Comparison of ENCODE assay signal across 20 cellular contexts in the genomic region with DNA sequence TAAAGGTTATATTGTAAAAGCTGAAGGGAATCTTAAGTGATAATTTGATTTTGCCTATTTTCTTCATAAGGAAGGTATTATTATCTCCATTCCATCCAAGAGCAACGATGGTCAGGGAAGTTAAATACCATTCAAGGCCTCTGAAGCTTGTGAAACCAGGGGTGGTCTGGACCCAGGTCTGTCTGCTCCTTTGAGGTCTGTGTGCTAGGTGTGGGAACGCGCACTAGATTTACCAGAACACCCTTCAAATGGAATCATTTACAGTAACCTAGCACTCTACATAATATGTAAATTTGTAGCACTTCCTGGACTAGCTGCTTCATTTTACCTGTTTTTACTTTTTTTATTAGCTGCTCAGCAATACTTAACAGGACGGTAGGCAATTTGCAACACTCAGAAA. TPM values are rescaled to one million over a fixed set of nuclear protein-coding genes. Genes with fewer than 3 reads are reported as not detected.
A peak's percentile ranks its signal among the peaks of the same experiment; 100 is the strongest.
DNase-seq lines count a peak whose midpoint lies in the region; ATAC-seq and TF ChIP-seq lines count a peak whose summit lies in the region.
"Had no signal": no experiment of that assay in that cellular context is flagged by ENCODE, and none has a peak within 500 bp of the region (broad histone marks: within the 10 kb centered on the region; RNA-seq: fewer than 3 reads in every experiment).

No MANE protein-coding gene starts in this region.

- H3K27me3 ChIP-seq in sigmoid colon, result no peaks in the 10 kb centered on the region

- peak overlapping the region; percentile 14 for H3K27ac Mint-ChIP-seq in activated naive CD4-positive, alpha-beta T cell treated with anti-CD3 and anti-CD28 coated beads for 36 hours
- H3K27ac Mint-ChIP-seq in IgD-negative memory B cell, result peak overlapping the region in 2 of 3 donors; percentile 22 to 54
- peak overlapping the region; percentile 94 for H3K27ac Mint-ChIP-seq in central memory CD8-positive, alpha-beta T cell (ENCODE audit: low read depth)
- H3K27ac Mint-ChIP-seq in natural killer cell treated with Interleukin-12 subunit alpha and Interleukin-12 subunit beta and Interleukin-15 and Interleukin-18, amount 100 ng/mL, for 72 hours, result peak overlapping the region; percentile 40 to 73

- intact Hi-C loops in activated naive CD4-positive, alpha-beta T cell treated with anti-CD3 and anti-CD28 coated beads for 36 hours (cut with micrococcal nuclease), result no loop called here
- intact Hi-C loops in sigmoid colon (cut with DNase I), result loop anchor here (10.0 kb wide), 3 partner anchors 396 to 966 kb away; partner anchors contain the start of gene LPIN1

- CTCF ChIA-PET in activated naive CD4-positive, alpha-beta T cell treated with anti-CD3 and anti-CD28 coated beads for 36 hours (lab: Charles Lee), result interaction anchor here (0.6 to 1.2 kb wide), 2 partner anchors 12 to 221 kb away, joined by 4 read pairs; no protein-coding TSS in a partner anchor

- H3K9me3 ChIP-seq in sigmoid colon, result no peaks in the 10 kb centered on the region
- H3K9me3 ChIP-seq: A549 had no signal

- no peak for TF ChIP-seq CTCF in sigmoid colon (IDR thresholded peaks at IDR 0.05)

- no peaks in the 10 kb centered on the region for H3K36me3 ChIP-seq in sigmoid colon

- ATAC-seq in central memory CD8-positive, alpha-beta T cell (replicated peaks; ENCODE audit: extremely low read depth, poor library complexity, severe bottlenecking), result no peak
- ATAC-seq in natural killer cell treated with Interleukin-12 subunit alpha and Interleukin-12 subunit beta and Interleukin-15 and Interleukin-18, amount 100 ng/mL, for 72 hours, result no peak
- ATAC-seq in HG02870 (IDR thresholded peaks at IDR 0.05; ENCODE audit: unreplicated experiment), result no peak
- ATAC-seq: A549, HCT116 had no signal

- no peak overlapping the region for H3K27ac ChIP-seq in sigmoid colon
- H3K27ac ChIP-seq: A549 had no signal

- H3K4me3 ChIP-seq in sigmoid colon, result no peak overlapping the region
- H3K4me3 ChIP-seq: A549 had no signal

- TF ChIP-seq POLR2A in sigmoid colon (IDR thresholded peaks at IDR 0.05), result no peak

- H3K4me1 Mint-ChIP-seq in activated naive CD4-positive, alpha-beta T cell treated with anti-CD3 and anti-CD28 coated beads for 36 hours (ENCODE audit: low read depth), result peaks cover 39% of the 10 kb centered on the region
- H3K4me1 Mint-ChIP-seq in IgD-negative memory B cell, result peaks cover 27 to 31% (median 30%) of the 10 kb centered on the region in 3 donors
- H3K4me1 Mint-ChIP-seq in central memory CD8-positive, alpha-beta T cell, result peaks cover 62% of the 10 kb centered on the region
- H3K4me1 Mint-ChIP-seq in natural killer cell treated with Interleukin-12 subunit alpha and Interleukin-12 subunit beta and Interleukin-15 and Interleukin-18, amount 100 ng/mL, for 72 hours (ENCODE audit: low read depth in 2 of 2), result peaks cover 55 to 62% of the 10 kb centered on the region in 2 donors

- WGBS in sigmoid colon, 2 donors, result 67 to 81% methylated on average over 4 of the region's 4 CpGs

- H3K9me3 Mint-ChIP-seq in activated naive CD4-positive, alpha-beta T cell treated with anti-CD3 and anti-CD28 coated beads for 36 hours, result peaks cover 1% of the 10 kb centered on the region
- peaks cover 0 to 4% (median 1%) of the 10 kb centered on the region in 3 donors for H3K9me3 Mint-ChIP-seq in IgD-negative memory B cell
- H3K9me3 Mint-ChIP-seq in central memory CD8-positive, alpha-beta T cell, result no peaks in the 10 kb centered on the region
- H3K9me3 Mint-ChIP-seq in natural killer cell treated with Interleukin-12 subunit alpha and Interleukin-12 subunit beta and Interleukin-15 and Interleukin-18, amount 100 ng/mL, for 72 hours, result peaks cover 3% of the 10 kb centered on the region

- peaks cover 0 to 21% (median 13%) of the 10 kb centered on the region in 4 donors for H3K4me1 ChIP-seq in sigmoid colon
- H3K4me1 ChIP-seq: A549 had no signal

- no peaks in the 10 kb centered on the region for H3K27me3 Mint-ChIP-seq in activated naive CD4-positive, alpha-beta T cell treated with anti-CD3 and anti-CD28 coated beads for 36 hours (ENCODE audit: low read depth)
- no peaks in the 10 kb centered on the region for H3K27me3 Mint-ChIP-seq in IgD-negative memory B cell
- H3K27me3 Mint-ChIP-seq in central memory CD8-positive, alpha-beta T cell, result no peaks in the 10 kb centered on the region
- no peaks in the 10 kb centered on the region for H3K27me3 Mint-ChIP-seq in natural killer cell treated with Interleukin-12 subunit alpha and Interleukin-12 subunit beta and Interleukin-15 and Interleukin-18, amount 100 ng/mL, for 72 hours

- no peaks in the 10 kb centered on the region for H3K36me3 Mint-ChIP-seq in activated naive CD4-positive, alpha-beta T cell treated with anti-CD3 and anti-CD28 coated beads for 36 hours (ENCODE audit: low read depth)
- peaks cover 4% of the 10 kb centered on the region for H3K36me3 Mint-ChIP-seq in IgD-negative memory B cell
- H3K36me3 Mint-ChIP-seq in central memory CD8-positive, alpha-beta T cell (ENCODE audit: insufficient read depth), result no peaks in the 10 kb centered on the region
- no peaks in the 10 kb centered on the region for H3K36me3 Mint-ChIP-seq in natural killer cell treated with Interleukin-12 subunit alpha and Interleukin-12 subunit beta and Interleukin-15 and Interleukin-18, amount 100 ng/mL, for 72 hours

- TF ChIP-seq EP300 in sigmoid colon (IDR thresholded peaks at IDR 0.05), result no peak

- H3K4me3 Mint-ChIP-seq in activated naive CD4-positive, alpha-beta T cell treated with anti-CD3 and anti-CD28 coated beads for 36 hours, result no peak overlapping the region
- H3K4me3 Mint-ChIP-seq in IgD-negative memory B cell, result peak overlapping the region in 3 of 4 donors; percentile 28 to 49 (median 29)
- no peak overlapping the region for H3K4me3 Mint-ChIP-seq in central memory CD8-positive, alpha-beta T cell
- no peak overlapping the region for H3K4me3 Mint-ChIP-seq in natural killer cell treated with Interleukin-12 subunit alpha and Interleukin-12 subunit beta and Interleukin-15 and Interleukin-18, amount 100 ng/mL, for 72 hours

- no peak for DNase-seq in activated naive CD4-positive, alpha-beta T cell treated with anti-CD3 and anti-CD28 coated beads for 36 hours
- DNase-seq in activated naive CD4-positive, alpha-beta T cell treated with Interleukin-2 at 50 U/mL for 16 hours, result no peak
- no peak for DNase-seq in central memory CD8-positive, alpha-beta T cell (ENCODE audit: low spot score in 2 of 2)
- DNase-seq in natural killer cell treated with Interleukin-12 subunit alpha and Interleukin-12 subunit beta and Interleukin-15 and Interleukin-18, amount 100 ng/mL, for 72 hours (ENCODE audit: low spot score), result no peak
- DNase-seq in sigmoid colon (no peak), KG1 (lab: John Stamatoyannopoulos, UW) (no peak)
- DNase-seq: C1 segment of cervical spinal cord, DMS53, KBM-7, NCI-H1436, NCI-H2029, NCI-H2171, NCI-H446, NCI-H69, RPMI8226, SIG-M5 had no signal

RNA-seq across cellular contexts. Expression of gene TRIB2, which starts 6.4 kb away (rescaled TPM):
- total RNA-seq in activated naive CD4-positive, alpha-beta T cell treated with anti-CD3 and anti-CD28 coated beads for 36 hours, result 1 to 10 TPM; 3.7 to 4.4 TPM
- polyA plus RNA-seq in IgD-negative memory B cell, result 41.2 TPM
- 10 to 100 TPM in 1 of 2 donors, 1 to 10 TPM in 1; 8.7 to 12.3 TPM for total RNA-seq in natural killer cell treated with Interleukin-12 subunit alpha and Interleukin-12 subunit beta and Interleukin-15 and Interleukin-18, amount 100 ng/mL, for 72 hours
- 10 to 100 TPM; 34.2 to 56.2 (median 46.6) TPM for total RNA-seq in sigmoid colon
- 10 to 100 TPM in 1 of 3 donors, 1 to 10 TPM in 2; 1.4 to 20.7 (median 6.6) TPM for polyA plus RNA-seq in sigmoid colon

Comparison
In these comparisons a context has a peak if more than half of its experiments do, and no peak if none do; other contexts are left out.
1. H3K27ac Mint-ChIP-seq: peak in every context shown above with its lines; median percentile 94 in central memory CD8-positive, alpha-beta T cell; 56 in natural killer cell treated with Interleukin-12 subunit alpha and Interleukin-12 subunit beta and Interleukin-15 and Interleukin-18, amount 100 ng/mL, for 72 hours; 38 in IgD-negative memory B cell; 14 in activated naive CD4-positive, alpha-beta T cell treated with anti-CD3 and anti-CD28 coated beads for 36 hours.
2. H3K4me3 Mint-ChIP-seq: peak in IgD-negative memory B cell (3 of 4); none in activated naive CD4-positive, alpha-beta T cell treated with anti-CD3 and anti-CD28 coated beads for 36 hours (single experiment), central memory CD8-positive, alpha-beta T cell (single experiment) and natural killer cell treated with Interleukin-12 subunit alpha and Interleukin-12 subunit beta and Interleukin-15 and Interleukin-18, amount 100 ng/mL, for 72 hours (single experiment).